In the genomic region with DNA sequence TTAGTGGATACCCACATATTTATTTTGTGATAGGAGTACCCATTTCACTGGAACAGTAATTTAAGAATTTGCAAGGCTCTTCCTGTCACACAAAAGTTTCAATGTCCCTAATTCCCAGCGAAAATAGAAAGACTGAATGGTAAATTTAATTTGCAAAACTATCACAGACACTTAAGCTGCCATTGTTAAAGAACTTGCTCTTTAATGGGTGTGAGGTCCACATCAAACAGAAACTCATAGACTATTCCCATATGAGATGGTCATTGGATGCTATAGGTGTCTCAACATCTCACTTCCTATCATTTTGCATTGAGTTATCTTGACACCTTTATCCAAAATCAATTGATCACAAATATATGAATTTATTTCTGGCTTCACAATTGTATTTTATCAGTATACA, we compare ENCODE assay signal across 1 cellular context.
A peak's percentile ranks its signal among the peaks of the same experiment; 100 is the strongest.
TF ChIP-seq lines count a peak whose summit lies in the region.

No MANE protein-coding gene starts in this region.

TF ChIP-seq in GM23338, 12 proteins besides CTCF, POLR2A, EP300 and RAD21 (continued from another document):
- TF ChIP-seq, protein P1, sequence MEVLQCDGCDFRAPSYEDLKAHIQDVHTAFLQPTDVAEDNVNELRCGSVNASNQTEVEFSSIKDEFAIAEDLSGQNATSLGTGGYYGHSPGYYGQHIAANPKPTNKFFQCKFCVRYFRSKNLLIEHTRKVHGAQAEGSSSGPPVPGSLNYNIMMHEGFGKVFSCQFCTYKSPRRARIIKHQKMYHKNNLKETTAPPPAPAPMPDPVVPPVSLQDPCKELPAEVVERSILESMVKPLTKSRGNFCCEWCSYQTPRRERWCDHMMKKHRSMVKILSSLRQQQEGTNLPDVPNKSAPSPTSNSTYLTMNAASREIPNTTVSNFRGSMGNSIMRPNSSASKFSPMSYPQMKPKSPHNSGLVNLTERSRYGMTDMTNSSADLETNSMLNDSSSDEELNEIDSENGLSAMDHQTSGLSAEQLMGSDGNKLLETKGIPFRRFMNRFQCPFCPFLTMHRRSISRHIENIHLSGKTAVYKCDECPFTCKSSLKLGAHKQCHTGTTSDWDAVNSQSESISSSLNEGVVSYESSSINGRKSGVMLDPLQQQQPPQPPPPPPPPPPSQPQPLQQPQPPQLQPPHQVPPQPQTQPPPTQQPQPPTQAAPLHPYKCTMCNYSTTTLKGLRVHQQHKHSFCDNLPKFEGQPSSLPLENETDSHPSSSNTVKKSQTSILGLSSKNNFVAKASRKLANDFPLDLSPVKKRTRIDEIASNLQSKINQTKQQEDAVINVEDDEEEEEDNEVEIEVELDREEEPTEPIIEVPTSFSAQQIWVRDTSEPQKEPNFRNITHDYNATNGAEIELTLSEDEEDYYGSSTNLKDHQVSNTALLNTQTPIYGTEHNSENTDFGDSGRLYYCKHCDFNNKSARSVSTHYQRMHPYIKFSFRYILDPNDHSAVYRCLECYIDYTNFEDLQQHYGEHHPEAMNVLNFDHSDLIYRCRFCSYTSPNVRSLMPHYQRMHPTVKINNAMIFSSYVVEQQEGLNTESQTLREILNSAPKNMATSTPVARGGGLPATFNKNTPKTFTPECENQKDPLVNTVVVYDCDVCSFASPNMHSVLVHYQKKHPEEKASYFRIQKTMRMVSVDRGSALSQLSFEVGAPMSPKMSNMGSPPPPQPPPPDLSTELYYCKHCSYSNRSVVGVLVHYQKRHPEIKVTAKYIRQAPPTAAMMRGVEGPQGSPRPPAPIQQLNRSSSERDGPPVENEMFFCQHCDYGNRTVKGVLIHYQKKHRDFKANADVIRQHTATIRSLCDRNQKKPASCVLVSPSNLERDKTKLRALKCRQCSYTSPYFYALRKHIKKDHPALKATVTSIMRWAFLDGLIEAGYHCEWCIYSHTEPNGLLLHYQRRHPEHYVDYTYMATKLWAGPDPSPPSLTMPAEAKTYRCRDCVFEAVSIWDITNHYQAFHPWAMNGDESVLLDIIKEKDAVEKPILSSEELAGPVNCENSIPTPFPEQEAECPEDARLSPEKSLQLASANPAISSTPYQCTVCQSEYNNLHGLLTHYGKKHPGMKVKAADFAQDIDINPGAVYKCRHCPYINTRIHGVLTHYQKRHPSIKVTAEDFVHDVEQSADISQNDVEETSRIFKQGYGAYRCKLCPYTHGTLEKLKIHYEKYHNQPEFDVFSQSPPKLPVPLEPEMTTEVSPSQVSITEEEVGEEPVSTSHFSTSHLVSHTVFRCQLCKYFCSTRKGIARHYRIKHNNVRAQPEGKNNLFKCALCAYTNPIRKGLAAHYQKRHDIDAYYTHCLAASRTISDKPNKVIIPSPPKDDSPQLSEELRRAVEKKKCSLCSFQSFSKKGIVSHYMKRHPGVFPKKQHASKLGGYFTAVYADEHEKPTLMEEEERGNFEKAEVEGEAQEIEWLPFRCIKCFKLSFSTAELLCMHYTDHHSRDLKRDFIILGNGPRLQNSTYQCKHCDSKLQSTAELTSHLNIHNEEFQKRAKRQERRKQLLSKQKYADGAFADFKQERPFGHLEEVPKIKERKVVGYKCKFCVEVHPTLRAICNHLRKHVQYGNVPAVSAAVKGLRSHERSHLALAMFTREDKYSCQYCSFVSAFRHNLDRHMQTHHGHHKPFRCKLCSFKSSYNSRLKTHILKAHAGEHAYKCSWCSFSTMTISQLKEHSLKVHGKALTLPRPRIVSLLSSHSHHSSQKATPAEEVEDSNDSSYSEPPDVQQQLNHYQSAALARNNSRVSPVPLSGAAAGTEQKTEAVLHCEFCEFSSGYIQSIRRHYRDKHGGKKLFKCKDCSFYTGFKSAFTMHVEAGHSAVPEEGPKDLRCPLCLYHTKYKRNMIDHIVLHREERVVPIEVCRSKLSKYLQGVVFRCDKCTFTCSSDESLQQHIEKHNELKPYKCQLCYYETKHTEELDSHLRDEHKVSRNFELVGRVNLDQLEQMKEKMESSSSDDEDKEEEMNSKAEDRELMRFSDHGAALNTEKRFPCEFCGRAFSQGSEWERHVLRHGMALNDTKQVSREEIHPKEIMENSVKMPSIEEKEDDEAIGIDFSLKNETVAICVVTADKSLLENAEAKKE (CRISPR knock-in tag; IDR thresholded peaks at IDR 0.05), result no peak
- TF ChIP-seq NANOG (IDR thresholded peaks at IDR 0.05; ENCODE audit: borderline replicate concordance) (peak; percentile 95), ZNF331 (CRISPR knock-in tag; IDR thresholded peaks at IDR 0.05; ENCODE audit: low read depth) (no peak)
